20 cellular contexts compared by ENCODE assay signal in genomic region chr14:21042918-21043317, GRCh38. TPM values are rescaled to one million over a fixed set of nuclear protein-coding genes. Genes with fewer than 3 reads are reported as not detected.
DNase-seq lines count a peak whose midpoint lies in the region; ATAC-seq and TF ChIP-seq lines count a peak whose summit lies in the region.
"Had no signal": no experiment of that assay in that cellular context is flagged by ENCODE, and none has a peak within 500 bp of the region (broad histone marks: within the 10 kb centered on the region; RNA-seq: fewer than 3 reads in every experiment).

No MANE protein-coding gene starts in this region.

- H3K27ac Mint-ChIP-seq in naive thymus-derived CD8-positive, alpha-beta T cell, result peak overlapping the region in 1 of 10 donors; percentile 32
- no peak overlapping the region for H3K27ac Mint-ChIP-seq in glutamatergic neuron (ENCODE audit: unreplicated experiment)
- H3K27ac Mint-ChIP-seq: activated CD4-positive, alpha-beta memory T cell treated with anti-CD3 and anti-CD28 coated beads, Interleukin-2, amount 10 ng/mL, durations not matched to agents 7 days and 5 days; activated naive CD8-positive, alpha-beta T cell treated with anti-CD3 and anti-CD28 coated beads, Interleukin-2, amount 50 U/mL, for 24 hours had no signal

- peaks cover 5 to 8% (median 7%) of the 10 kb centered on the region in 4 donors for H3K4me1 Mint-ChIP-seq in naive thymus-derived CD8-positive, alpha-beta T cell
- H3K4me1 Mint-ChIP-seq in glutamatergic neuron (ENCODE audit: low read depth, unreplicated experiment), result peaks cover 24% of the 10 kb centered on the region
- H3K4me1 Mint-ChIP-seq: naive B cell had no signal

- H3K4me1 ChIP-seq in parathyroid adenoma, result peaks cover 82% of the 10 kb centered on the region

- no peaks in the 10 kb centered on the region for H3K9me3 Mint-ChIP-seq in naive thymus-derived CD8-positive, alpha-beta T cell
- peaks cover 8% of the 10 kb centered on the region for H3K9me3 Mint-ChIP-seq in glutamatergic neuron (ENCODE audit: unreplicated experiment)
- H3K9me3 Mint-ChIP-seq: activated CD4-positive, alpha-beta memory T cell treated with anti-CD3 and anti-CD28 coated beads, Interleukin-2, amount 10 ng/mL, durations not matched to agents 7 days and 5 days; activated naive CD8-positive, alpha-beta T cell treated with anti-CD3 and anti-CD28 coated beads, Interleukin-2, amount 50 U/mL, for 24 hours; naive B cell had no signal

- POLR2A ChIA-PET in naive thymus-derived CD8-positive, alpha-beta T cell (lab: Charles Lee), result interaction anchor here (1.2 kb wide), 1 partner anchor 26 kb away, joined by 3 read pairs; no protein-coding TSS in a partner anchor

- H3K36me3 ChIP-seq in parathyroid adenoma (ENCODE audit: control insufficient read depth, insufficient read depth, low read length), result no peaks in the 10 kb centered on the region
- H3K36me3 ChIP-seq: heart right ventricle had no signal

- peak overlapping the region; percentile 96 for H3K27ac ChIP-seq in parathyroid adenoma

- no peak overlapping the region for H3K4me3 Mint-ChIP-seq in naive thymus-derived CD8-positive, alpha-beta T cell
- H3K4me3 Mint-ChIP-seq in glutamatergic neuron (ENCODE audit: unreplicated experiment), result no peak overlapping the region
- H3K4me3 Mint-ChIP-seq: activated CD4-positive, alpha-beta memory T cell treated with anti-CD3 and anti-CD28 coated beads, Interleukin-2, amount 10 ng/mL, durations not matched to agents 7 days and 5 days; activated naive CD8-positive, alpha-beta T cell treated with anti-CD3 and anti-CD28 coated beads, Interleukin-2, amount 50 U/mL, for 24 hours; naive B cell had no signal

- TF ChIP-seq CTCF in parathyroid adenoma (IDR thresholded peaks at IDR 0.05) (no peak), glutamatergic neuron (IDR thresholded peaks at IDR 0.05; ENCODE audit: partially characterized antibody, unreplicated experiment) (no peak)

- H2AFZ ChIP-seq in parathyroid adenoma, result peak overlapping the region; percentile 69

- H3K27me3 ChIP-seq in parathyroid adenoma (ENCODE audit: control insufficient read depth, insufficient read depth, low read length), result no peaks in the 10 kb centered on the region

- ATAC-seq in naive thymus-derived CD8-positive, alpha-beta T cell, result no peak
- ATAC-seq: activated naive CD8-positive, alpha-beta T cell treated with anti-CD3 and anti-CD28 coated beads, Interleukin-2, amount 50 U/mL, for 24 hours had no signal

- no peak overlapping the region for H3K4me3 ChIP-seq in parathyroid adenoma (ENCODE audit: low read depth, low read length)
- H3K4me3 ChIP-seq: heart right ventricle had no signal

- peak overlapping the region; percentile 13 for H3K9ac ChIP-seq in parathyroid adenoma

- no peaks in the 10 kb centered on the region for H3K9me3 ChIP-seq in parathyroid adenoma (ENCODE audit: control insufficient read depth, low read length)
- H3K9me3 ChIP-seq: heart right ventricle had no signal

- no peaks in the 10 kb centered on the region for H3K36me3 Mint-ChIP-seq in naive thymus-derived CD8-positive, alpha-beta T cell
- no peaks in the 10 kb centered on the region for H3K36me3 Mint-ChIP-seq in glutamatergic neuron (ENCODE audit: unreplicated experiment)
- H3K36me3 Mint-ChIP-seq: naive B cell had no signal

- peak; percentile 15 for DNase-seq in AG08395 (ENCODE audit: low spot score)
- DNase-seq in amygdala (lab: John Stamatoyannopoulos, UW), result peak in 46 of 56 donors; percentile 8 to 75 (median 44)
- DNase-seq in hypothalamus (lab: John Stamatoyannopoulos, UW), result peak in 30 of 51 donors; percentile 4 to 75 (median 44)
- DNase-seq in stimulated activated naive CD4-positive, alpha-beta T cell (lab: John Stamatoyannopoulos, UW), result no peak
- DNase-seq in naive thymus-derived CD8-positive, alpha-beta T cell, result no peak
- no peak for DNase-seq in DMS114 treated with DMSO at 0.1 percent for 48 hours (lab: John Stamatoyannopoulos, UW; ENCODE audit: unreplicated experiment)
- no peak for DNase-seq in glutamatergic neuron
- DNase-seq: activated CD4-positive, alpha-beta memory T cell treated with anti-CD3 and anti-CD28 coated beads, Interleukin-2, amount 10 ng/mL, durations not matched to agents 7 days and 5 days; activated naive CD8-positive, alpha-beta T cell treated with anti-CD3 and anti-CD28 coated beads, Interleukin-2, amount 50 U/mL, for 24 hours; GF-D8; GOT3; heart right ventricle; kidney glomerular epithelial cell; naive B cell; NCI-H187; NCI-H510A; stimulated activated CD4-positive, alpha-beta T cell treated with anti-CD3 and anti-CD28 coated beads, Interleukin-4, amount 100 ng/mL, for 1 hour; stimulated activated CD8-positive, alpha-beta memory T cell treated with anti-CD3 and anti-CD28 coated beads, Interleukin-4, amount 100 ng/mL, for 48 hours; trophoblast cell had no signal

- peak overlapping the region; percentile 18 for H3K4me2 ChIP-seq in parathyroid adenoma (ENCODE audit: low read length)

- peaks cover 10 to 23% (median 13%) of the 10 kb centered on the region in 5 donors for H3K27me3 Mint-ChIP-seq in naive thymus-derived CD8-positive, alpha-beta T cell
- H3K27me3 Mint-ChIP-seq in glutamatergic neuron (ENCODE audit: unreplicated experiment), result peaks cover 7% of the 10 kb centered on the region

- no peaks in the 10 kb centered on the region for H3K79me2 ChIP-seq in parathyroid adenoma

RNA-seq across cellular contexts. Expression of gene RNASE7, which starts 0.8 kb away (rescaled TPM):
- total RNA-seq in naive thymus-derived CD8-positive, alpha-beta T cell, result not detected
- not detected for polyA plus RNA-seq in naive thymus-derived CD8-positive, alpha-beta T cell
- total RNA-seq in glutamatergic neuron (ENCODE audit: unreplicated experiment), result not detected
- total RNA-seq: activated CD4-positive, alpha-beta memory T cell treated with anti-CD3 and anti-CD28 coated beads, Interleukin-2, amount 10 ng/mL, durations not matched to agents 7 days and 5 days; heart right ventricle had no signal

RNA-seq across cellular contexts. Expression of gene RNASE13, which starts 8.3 kb away (rescaled TPM):
- not detected for total RNA-seq in naive thymus-derived CD8-positive, alpha-beta T cell
- polyA plus RNA-seq in naive thymus-derived CD8-positive, alpha-beta T cell, result not detected
- total RNA-seq in glutamatergic neuron (ENCODE audit: unreplicated experiment), result not detected
- total RNA-seq: activated CD4-positive, alpha-beta memory T cell treated with anti-CD3 and anti-CD28 coated beads, Interleukin-2, amount 10 ng/mL, durations not matched to agents 7 days and 5 days; heart right ventricle had no signal
- polyA plus RNA-seq: heart right ventricle had no signal

RNA-seq across cellular contexts. Expression of gene TPPP2, which starts 12.9 kb away (rescaled TPM):
- total RNA-seq in naive thymus-derived CD8-positive, alpha-beta T cell, result not detected
- not detected for polyA plus RNA-seq in naive thymus-derived CD8-positive, alpha-beta T cell
- total RNA-seq in glutamatergic neuron (ENCODE audit: unreplicated experiment), result not detected
- total RNA-seq: activated CD4-positive, alpha-beta memory T cell treated with anti-CD3 and anti-CD28 coated beads, Interleukin-2, amount 10 ng/mL, durations not matched to agents 7 days and 5 days had no signal

RNA-seq across cellular contexts. Expression of gene RNASE8, which starts 14.7 kb away (rescaled TPM):
- total RNA-seq in naive thymus-derived CD8-positive, alpha-beta T cell, result not detected
- polyA plus RNA-seq in naive thymus-derived CD8-positive, alpha-beta T cell, result not detected
- total RNA-seq in glutamatergic neuron (ENCODE audit: unreplicated experiment), result not detected
- total RNA-seq: activated CD4-positive, alpha-beta memory T cell treated with anti-CD3 and anti-CD28 coated beads, Interleukin-2, amount 10 ng/mL, durations not matched to agents 7 days and 5 days; heart right ventricle had no signal
- polyA plus RNA-seq: heart right ventricle had no signal

RNA-seq across cellular contexts. Expression of gene NDRG2, which starts 18.1 kb away (rescaled TPM):
- 10 to 100 TPM; 30.8 to 35.4 TPM for total RNA-seq in naive thymus-derived CD8-positive, alpha-beta T cell
- polyA plus RNA-seq in naive thymus-derived CD8-positive, alpha-beta T cell, result 10 to 100 TPM; 24.6 to 32.7 (median 28.3) TPM
- total RNA-seq in glutamatergic neuron (ENCODE audit: unreplicated experiment), result 33.1 TPM

Comparison
In these comparisons a context has a peak if more than half of its experiments do, and no peak if none do; other contexts are left out.
1. DNase-seq: peak in AG08395 (single experiment), amygdala (46 of 56) and hypothalamus (30 of 51); none in stimulated activated naive CD4-positive, alpha-beta T cell (0 of 6), naive thymus-derived CD8-positive, alpha-beta T cell (0 of 10), DMS114 treated with DMSO at 0.1 percent for 48 hours (single experiment) and glutamatergic neuron (single experiment).